25 cellular contexts compared by ENCODE assay signal in genomic region chr1:2210786-2211185, GRCh38. TPM values are rescaled to one million over a fixed set of nuclear protein-coding genes. Genes with fewer than 3 reads are reported as not detected.
DNase-seq lines count a peak whose midpoint lies in the region; ATAC-seq and TF ChIP-seq lines count a peak whose summit lies in the region.
"Had no signal": no experiment of that assay in that cellular context is flagged by ENCODE, and none has a peak within 500 bp of the region (broad histone marks: within the 10 kb centered on the region; RNA-seq: fewer than 3 reads in every experiment).

No MANE protein-coding gene starts in this region.

- H3K36me3 ChIP-seq in heart right ventricle (no peaks in the 10 kb centered on the region), sigmoid colon (no peaks in the 10 kb centered on the region), uterus (no peaks in the 10 kb centered on the region)
- H3K36me3 ChIP-seq: adrenal gland, breast epithelium had no signal

- H3K4me3 ChIP-seq in heart right ventricle (no peak overlapping the region), right cardiac atrium (ENCODE audit: low read length) (no peak overlapping the region), sigmoid colon (no peak overlapping the region), uterus (no peak overlapping the region), foreskin fibroblast (ENCODE audit: low read depth in 1 of 2, low read length in 2 of 2) (no peak overlapping the region)
- H3K4me3 ChIP-seq: adrenal gland, breast epithelium, GM23338 had no signal

- H3K4me1 ChIP-seq in heart right ventricle (peaks cover 41 to 91% (median 70%) of the 10 kb centered on the region in 9 donors), right cardiac atrium (ENCODE audit: control insufficient read depth, insufficient read depth, low read length) (peaks cover 21% of the 10 kb centered on the region), sigmoid colon (peaks cover 0 to 74% (median 66%) of the 10 kb centered on the region in 4 donors), uterus (peaks cover 13 to 55% of the 10 kb centered on the region in 2 donors)

- ATAC-seq in heart right ventricle (no peak), Right ventricle myocardium superior (ENCODE audit: poor library complexity) (no peak), right cardiac atrium (no peak)
- ATAC-seq: activated CD4-positive, alpha-beta T cell treated with anti-CD3 and anti-CD28 coated beads for 36 hours; activated T-cell treated with anti-CD3 and anti-CD28 coated beads, Interleukin-2, amount 50 U/mL, for 4 hours; CD8-positive, alpha-beta T cell; GM23338; naive thymus-derived CD4-positive, alpha-beta T cell; stimulated activated naive B cell treated with anti-CD40 and anti-IgM and Interleukin-4, amounts not matched to agents 10 μg/mL and 1 μg/mL and 100 μg/mL, for 72 hours had no signal

- TF ChIP-seq POLR2A in sigmoid colon (IDR thresholded peaks at IDR 0.05) (no peak), uterus (IDR thresholded peaks at IDR 0.05) (no peak)

- DNase-seq in heart right ventricle (peak; percentile 5 to 18), Right ventricle myocardium superior (no peak), right cardiac atrium (peak in 2 of 3 donors; percentile 64 to 69), sigmoid colon (peak; percentile 70), uterus (no peak), foreskin fibroblast (no peak), HPDE6-E6E7 (ENCODE audit: extremely low spot score) (no peak)
- no peak for DNase-seq in NK-92 treated with Interleukin-12 subunit alpha and Interleukin-12 subunit beta, amount 100 ng/mL, for 24 hours (lab: John Stamatoyannopoulos, UW)
- DNase-seq: activated CD4-positive, alpha-beta T cell treated with anti-CD3 and anti-CD28 coated beads for 36 hours; activated naive CD4-positive, alpha-beta T cell treated with Interleukin-2 at 50 U/mL for 16 hours; activated T-cell treated with anti-CD3 and anti-CD28 coated beads, Interleukin-2, amount 50 U/mL, for 4 hours; CD8-positive, alpha-beta T cell; cortex of kidney; DMS 273 treated with DMSO at 0.1 percent for 48 hours; MV-4-11; naive thymus-derived CD4-positive, alpha-beta T cell; NCI-H2171; NCI-H526 treated with DMSO at 0.1 percent for 48 hours; stimulated activated CD4-positive, alpha-beta T cell treated with anti-CD3 and anti-CD28 coated beads, Interleukin-12 subunit alpha, Interleukin-12 subunit beta, amount 100 ng/mL, for 4 hours; stimulated activated CD4-positive, alpha-beta T cell treated with anti-CD3 and anti-CD28 coated beads, Interleukin-4, amount 100 ng/mL, for 24 hours; stimulated activated naive B cell treated with anti-CD40 and anti-IgM and Interleukin-4, amounts not matched to agents 10 μg/mL and 1 μg/mL and 100 μg/mL, for 72 hours had no signal

- TF ChIP-seq CTCF in heart right ventricle (IDR thresholded peaks at IDR 0.05) (no peak), sigmoid colon (IDR thresholded peaks at IDR 0.05) (no peak), uterus (IDR thresholded peaks at IDR 0.05) (no peak), foreskin fibroblast (IDR thresholded peaks at IDR 0.05; ENCODE audit: low read depth, low read length) (no peak)

- H3K27ac ChIP-seq in heart right ventricle (peak overlapping the region in 5 of 10 donors; percentile 12 to 95 (median 85)), right cardiac atrium (ENCODE audit: low read length) (no peak overlapping the region), sigmoid colon (peak overlapping the region; percentile 88 to 94 (median 92)), uterus (peak overlapping the region; percentile 93 to 98)
- H3K27ac ChIP-seq: adrenal gland, KMS-11 had no signal

- no peak for TF ChIP-seq EP300 in sigmoid colon (IDR thresholded peaks at IDR 0.05)

- intact Hi-C loops in heart right ventricle (cut with DNase I): loop anchor here in 1 of 10 donors (5.0 kb wide), 1 partner anchor 102 kb away; no protein-coding TSS in a partner anchor
- intact Hi-C loops in Right ventricle myocardium superior (cut with DNase I): no loop called here
- intact Hi-C loops in right cardiac atrium (cut with DNase I): no loop called here
- intact Hi-C loops in sigmoid colon (cut with DNase I): no loop called here
- intact Hi-C loops in uterus (cut with DNase I; ENCODE audit: low total_unique reads): no loop called here

- H3K27me3 ChIP-seq in heart right ventricle: no peaks in the 10 kb centered on the region
- H3K27me3 ChIP-seq in right cardiac atrium (ENCODE audit: control insufficient read depth, insufficient read depth): no peaks in the 10 kb centered on the region
- H3K27me3 ChIP-seq in sigmoid colon: no peaks in the 10 kb centered on the region
- no peaks in the 10 kb centered on the region for H3K27me3 ChIP-seq in uterus
- H3K27me3 ChIP-seq: adrenal gland, breast epithelium had no signal

- no peaks in the 10 kb centered on the region for H3K9me3 ChIP-seq in heart right ventricle
- H3K9me3 ChIP-seq in right cardiac atrium (ENCODE audit: control insufficient read depth, low read length): no peaks in the 10 kb centered on the region
- no peaks in the 10 kb centered on the region for H3K9me3 ChIP-seq in sigmoid colon
- H3K9me3 ChIP-seq in uterus: no peaks in the 10 kb centered on the region
- H3K9me3 ChIP-seq: adrenal gland, breast epithelium had no signal

- 93 to 94% methylated on average over 13 of the region's 13 CpGs for WGBS in heart right ventricle, 2 donors
- whole genome bisulfite sequencing in right cardiac atrium: 94% methylated on average over 13 of the region's 13 CpGs
- WGBS in sigmoid colon, 2 donors: 96 to 97% methylated on average over 13 of the region's 13 CpGs

RNA-seq across cellular contexts. Expression of gene FAAP20, which starts 16.2 kb away (rescaled TPM):
- 10 to 100 TPM; 30.9 to 47.6 (median 38.3) TPM for total RNA-seq in heart right ventricle
- polyA plus RNA-seq in heart right ventricle: 10 to 100 TPM; 83.0 to 83.6 TPM
- total RNA-seq in Right ventricle myocardium superior: 38.7 TPM
- total RNA-seq in right cardiac atrium: 10 to 100 TPM; 35.5 to 49.3 (median 37.2) TPM
- 56.3 TPM for polyA plus RNA-seq in right cardiac atrium
- total RNA-seq in sigmoid colon: 10 to 100 TPM; 33.8 to 49.5 (median 39.6) TPM
- polyA plus RNA-seq in sigmoid colon: 10 to 100 TPM; 28.4 to 58.0 (median 56.5) TPM
- total RNA-seq in uterus: 10 to 100 TPM in 2 of 4 donors, 1 to 10 TPM in 2; 1.5 to 68.5 (median 15.4) TPM

RNA-seq across cellular contexts. Expression of gene SKI, which starts 17.3 kb away (rescaled TPM):
- 10 to 100 TPM; 29.4 to 50.9 (median 38.3) TPM for total RNA-seq in heart right ventricle
- polyA plus RNA-seq in heart right ventricle: 10 to 100 TPM; 13.8 to 16.6 TPM
- 35.1 TPM for total RNA-seq in Right ventricle myocardium superior
- 10 to 100 TPM; 56.7 to 83.1 (median 68.9) TPM for total RNA-seq in right cardiac atrium
- polyA plus RNA-seq in right cardiac atrium: 35.6 TPM
- total RNA-seq in sigmoid colon: 10 to 100 TPM; 18.9 to 50.4 (median 26.9) TPM
- 10 to 100 TPM in 1 of 3 donors, 1 to 10 TPM in 2; 5.8 to 20.0 (median 6.6) TPM for polyA plus RNA-seq in sigmoid colon
- total RNA-seq in uterus: 100 to 1,000 TPM in 1 of 4 donors, 10 to 100 TPM in 3; 22.8 to 148 (median 34.9) TPM

Comparison
In these comparisons a context has a peak if more than half of its experiments do, and no peak if none do; other contexts are left out.
1. DNase-seq: peak in heart right ventricle (2 of 2), right cardiac atrium (2 of 3) and sigmoid colon (single experiment); none in Right ventricle myocardium superior (single experiment), uterus (0 of 2), foreskin fibroblast (0 of 2), HPDE6-E6E7 (single experiment) and NK-92 treated with Interleukin-12 subunit alpha and Interleukin-12 subunit beta, amount 100 ng/mL, for 24 hours (single experiment).